In the genomic region with DNA sequence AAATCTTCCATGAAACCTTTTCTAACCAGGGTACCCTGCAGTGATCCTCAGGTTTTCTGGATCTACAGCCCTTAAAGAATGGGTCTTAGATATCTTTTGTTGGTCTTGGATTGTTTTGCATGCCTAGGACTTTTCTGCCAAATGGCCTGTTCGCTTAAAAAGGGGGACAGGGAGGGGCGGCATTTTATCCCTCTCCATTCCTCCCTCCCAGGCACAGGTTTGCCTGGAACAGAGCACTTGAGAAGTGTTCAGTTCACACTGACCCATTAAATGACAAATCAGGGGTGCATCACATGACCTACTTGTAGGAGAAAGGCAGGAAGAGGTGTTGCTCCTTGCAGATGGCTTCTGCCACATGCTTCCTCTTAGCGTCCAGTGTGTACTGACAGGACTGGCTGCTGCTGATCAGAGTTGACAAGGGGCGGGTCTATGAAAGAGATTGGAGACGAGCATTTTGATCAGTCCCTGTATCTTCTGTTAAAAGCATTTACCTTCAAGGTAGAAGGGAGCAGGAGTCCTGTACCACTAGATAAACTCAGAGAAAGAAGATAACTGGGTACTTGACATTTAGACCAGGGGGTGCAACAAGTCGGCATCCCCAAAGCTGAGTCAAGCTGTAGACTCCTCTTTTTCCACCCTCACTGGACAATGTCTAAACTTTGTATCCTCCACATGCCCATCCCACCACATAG, we compare ENCODE assay signal across 27 cellular contexts. TPM values are rescaled to one million over a fixed set of nuclear protein-coding genes. Genes with fewer than 3 reads are reported as not detected.
DNase-seq lines count a peak whose midpoint lies in the region; ATAC-seq, FAIRE-seq and TF ChIP-seq lines count a peak whose summit lies in the region.
"Had no signal": no experiment of that assay in that cellular context is flagged by ENCODE, and none has a peak within 500 bp of the region (broad histone marks: within the 10 kb centered on the region; RNA-seq: fewer than 3 reads in every experiment).

No MANE protein-coding gene starts in this region.

- no peak overlapping the region for H3K4me3 Mint-ChIP-seq in CD8-positive, alpha-beta T cell
- H3K4me3 Mint-ChIP-seq: CD14-positive monocyte; CD4-positive, alpha-beta memory T cell; CD4-positive, CD25-positive, alpha-beta regulatory T cell had no signal

- CTCF ChIA-PET in CD8-positive, alpha-beta T cell (lab: Charles Lee) = no interaction called here

- no peaks in the 10 kb centered on the region for H3K9me3 ChIP-seq in CD8-positive, alpha-beta T cell (ENCODE audit: low read length)
- H3K9me3 ChIP-seq: BE2C, BLaER1 had no signal

- H3K4me3 ChIP-seq in coronary artery = no peak overlapping the region
- H3K4me3 ChIP-seq in CD8-positive, alpha-beta T cell (ENCODE audit: low read depth, low read length) = no peak overlapping the region
- H3K4me3 ChIP-seq: BLaER1 had no signal

- no peaks in the 10 kb centered on the region for H3K9me3 Mint-ChIP-seq in CD8-positive, alpha-beta T cell
- H3K9me3 Mint-ChIP-seq: CD14-positive monocyte; CD4-positive, alpha-beta memory T cell had no signal

- H3K4me1 ChIP-seq in CD8-positive, alpha-beta T cell (ENCODE audit: insufficient read depth, low read length) = no peaks in the 10 kb centered on the region
- H3K4me1 ChIP-seq: BE2C, BLaER1 had no signal

- H3K4me1 Mint-ChIP-seq in CD8-positive, alpha-beta T cell (ENCODE audit: low read depth) = no peaks in the 10 kb centered on the region
- H3K4me1 Mint-ChIP-seq: CD14-positive monocyte; CD4-positive, CD25-positive, alpha-beta regulatory T cell had no signal

- DNase-seq in CMK (ENCODE audit: low read depth) (peak; percentile 18), HTR-8/SVneo (ENCODE audit: insufficient read length, low spot score) (no peak), coronary artery (ENCODE audit: low spot score) (peak; percentile 50), dedifferentiated amniotic fluid mesenchymal stem cell (ENCODE audit: extremely low spot score) (no peak)
- no peak for DNase-seq in CD8-positive, alpha-beta T cell
- DNase-seq: 8988T; ACHN; BE2C; C1 segment of cervical spinal cord; CD4-positive, alpha-beta memory T cell; CD4-positive, CD25-positive, alpha-beta regulatory T cell; COR-L47; DMS 273 treated with DMSO at 0.1 percent for 48 hours; DMS153; DMS53; DMS79; DND-41; EL; GDM1 had no signal

- no peak overlapping the region for H3K27ac Mint-ChIP-seq in CD8-positive, alpha-beta T cell
- H3K27ac Mint-ChIP-seq: CD4-positive, alpha-beta memory T cell; CD4-positive, CD25-positive, alpha-beta regulatory T cell had no signal

- intact Hi-C loops in CD8-positive, alpha-beta T cell (cut with DNase I, micrococcal nuclease) = no loop called here

- H3K36me3 Mint-ChIP-seq in CD8-positive, alpha-beta T cell = no peaks in the 10 kb centered on the region
- H3K36me3 Mint-ChIP-seq: CD14-positive monocyte; CD4-positive, alpha-beta memory T cell; CD4-positive, CD25-positive, alpha-beta regulatory T cell had no signal

- no peak for ATAC-seq in GM18520 (IDR thresholded peaks at IDR 0.05; ENCODE audit: unreplicated experiment)
- no peak for ATAC-seq in CD8-positive, alpha-beta T cell

- no peaks in the 10 kb centered on the region for H3K36me3 ChIP-seq in CD8-positive, alpha-beta T cell (ENCODE audit: insufficient read depth, low read length)
- H3K36me3 ChIP-seq: BE2C, BLaER1 had no signal

- peaks cover 12% of the 10 kb centered on the region for H3K27me3 Mint-ChIP-seq in CD8-positive, alpha-beta T cell (ENCODE audit: low read depth)
- H3K27me3 Mint-ChIP-seq: CD4-positive, CD25-positive, alpha-beta regulatory T cell had no signal

- peak; percentile 75 for FAIRE-seq in HTR-8/SVneo (lab: Jason Lieb, UNC)
- FAIRE-seq: A204.1, GM12891 had no signal

- no peaks in the 10 kb centered on the region for H3K27me3 ChIP-seq in CD8-positive, alpha-beta T cell (ENCODE audit: insufficient read depth, low read length)
- H3K27me3 ChIP-seq: BE2C, BLaER1 had no signal

- no peak overlapping the region for H3K27ac ChIP-seq in coronary artery
- H3K27ac ChIP-seq in CD8-positive, alpha-beta T cell (ENCODE audit: low read depth, low read length) = no peak overlapping the region
- H3K27ac ChIP-seq: BLaER1 had no signal

- POLR2A ChIA-PET in CD8-positive, alpha-beta T cell (lab: Charles Lee) = no interaction called here

- no peak for TF ChIP-seq CTCF in coronary artery (IDR thresholded peaks at IDR 0.05)
- no peak for TF ChIP-seq CTCF in CD8-positive, alpha-beta T cell (IDR thresholded peaks at IDR 0.05)

RNA-seq across cellular contexts. Expression of a gene that starts 8.4 kb away (rescaled TPM):
- not detected for total RNA-seq in CD8-positive, alpha-beta T cell
- total RNA-seq: A673; CD4-positive, alpha-beta memory T cell; CD4-positive, CD25-positive, alpha-beta regulatory T cell; Daoy; G401 had no signal

Comparison
In these comparisons a context has a peak if more than half of its experiments do, and no peak if none do; other contexts are left out.
1. DNase-seq: peak in CMK (single experiment) and coronary artery (single experiment); none in HTR-8/SVneo (single experiment), dedifferentiated amniotic fluid mesenchymal stem cell (single experiment) and CD8-positive, alpha-beta T cell (0 of 7).